Comparison of ENCODE assay signal across 10 cellular contexts in genomic region chr9:684950-685340, GRCh38.
DNase-seq lines count a peak whose midpoint lies in the region; ATAC-seq and TF ChIP-seq lines count a peak whose summit lies in the region.
"Had no signal": no experiment of that assay in that cellular context is flagged by ENCODE, and none has a peak within 500 bp of the region (broad histone marks: within the 10 kb centered on the region; RNA-seq: fewer than 3 reads in every experiment).

No MANE protein-coding gene starts in this region.

- intact Hi-C loops in mucosa of descending colon (cut with DNase I, micrococcal nuclease): no loop called here

- no peaks in the 10 kb centered on the region for H3K9me3 ChIP-seq in mucosa of descending colon

- in situ Hi-C loops in brain microvascular endothelial cell (cut with HindIII; ENCODE audit: low pct_ligation_motif_present, low sequenced_read_pairs): no loop called here

- H3K36me3 ChIP-seq in brain microvascular endothelial cell (replicated peaks) (no peaks in the 10 kb centered on the region), mucosa of descending colon (ENCODE audit: low read depth) (no peaks in the 10 kb centered on the region)

- DNase-seq in LHCN-M2 (ENCODE audit: low read depth): peak; percentile 78
- DNase-seq in brain microvascular endothelial cell: peak; percentile 80
- DNase-seq in mucosa of descending colon: no peak
- no peak for DNase-seq in NCI-H1694 treated with DMSO at 0.1 percent for 48 hours (lab: John Stamatoyannopoulos, UW)
- DNase-seq: activated T-cell treated with anti-CD3 and anti-CD28 coated beads, Interleukin-2, amount 50 U/mL, for 48 hours; H9 had no signal

- H3K4me3 ChIP-seq in brain microvascular endothelial cell (ENCODE audit: low read depth, low read length) (peak overlapping the region; percentile 22), mucosa of descending colon (no peak overlapping the region)

- TF ChIP-seq CTCF in brain microvascular endothelial cell (IDR thresholded peaks at IDR 0.05; ENCODE audit: low read depth, low read length, missing control alignments): no peak
- TF ChIP-seq CTCF in mucosa of descending colon (IDR thresholded peaks at IDR 0.05): no peak

- H3K27me3 ChIP-seq in brain microvascular endothelial cell (replicated peaks) (no peaks in the 10 kb centered on the region), layer of hippocampus (ENCODE audit: control insufficient read depth, insufficient read depth, low read length) (no peaks in the 10 kb centered on the region)

- no peak for ATAC-seq in mucosa of descending colon
- no peak for ATAC-seq in activated CD4-positive, CD25-positive, alpha-beta regulatory T cell treated with anti-CD3 and anti-CD28 coated beads, Interleukin-2, amount 50 U/mL, for 24 hours
- ATAC-seq: Panc1 had no signal

- H3K27ac ChIP-seq in brain microvascular endothelial cell (peak overlapping the region; percentile 75), layer of hippocampus (ENCODE audit: low read depth, low read length) (peak overlapping the region; percentile 64), temporal lobe (ENCODE audit: low read depth, low read length) (peak overlapping the region; percentile 52)

- peaks cover 3% of the 10 kb centered on the region for H3K4me1 ChIP-seq in mucosa of descending colon (ENCODE audit: low read depth)

Comparison
In these comparisons a context has a peak if more than half of its experiments do, and no peak if none do; other contexts are left out.
1. DNase-seq: peak in LHCN-M2 (single experiment) and brain microvascular endothelial cell (single experiment); none in mucosa of descending colon (0 of 3) and NCI-H1694 treated with DMSO at 0.1 percent for 48 hours (single experiment).
2. Peak in every context shown above with its lines, with median percentiles within 50 percentile points of each other: H3K27ac ChIP-seq.